9 cellular contexts compared by ENCODE assay signal in the genomic region with DNA sequence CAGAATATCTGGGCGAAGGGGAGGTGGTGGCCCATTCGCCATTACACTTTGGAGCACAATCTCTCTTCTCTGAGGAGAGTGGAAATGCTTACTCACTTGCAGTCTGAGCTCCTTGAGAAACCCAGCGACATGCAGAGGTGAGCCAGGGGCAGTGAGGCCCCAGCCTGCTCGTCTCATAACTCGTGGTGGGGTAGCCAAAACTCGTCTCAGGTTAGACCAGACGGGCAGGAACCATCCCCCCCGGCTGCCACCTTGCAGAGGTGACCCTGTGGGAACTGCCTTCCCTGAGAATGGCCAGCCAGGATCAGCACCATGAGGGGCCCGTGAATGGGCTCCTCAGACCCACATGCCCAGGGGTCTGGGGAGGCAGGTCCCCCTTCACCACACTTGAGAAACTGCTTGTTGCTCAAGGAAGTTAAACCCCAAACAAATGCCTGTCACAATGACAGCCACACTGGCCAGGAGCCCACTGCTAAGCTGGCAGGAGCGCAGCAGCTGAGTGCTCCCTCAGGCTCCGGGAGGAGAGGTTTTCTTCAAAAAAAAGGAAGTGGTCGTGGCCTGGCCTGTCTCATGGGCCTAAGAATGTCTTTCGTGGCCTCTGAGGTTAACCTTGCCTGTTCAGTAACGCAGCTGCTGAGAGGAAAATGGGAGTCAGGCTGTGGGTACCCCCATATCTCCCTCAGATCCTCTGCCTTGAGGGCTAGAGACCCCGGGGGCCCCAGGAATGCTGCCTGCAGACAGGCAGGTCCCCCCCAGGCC. TPM values are rescaled to one million over a fixed set of nuclear protein-coding genes. Genes with fewer than 3 reads are reported as not detected.
DNase-seq lines count a peak whose midpoint lies in the region; ATAC-seq, FAIRE-seq and TF ChIP-seq lines count a peak whose summit lies in the region.
"Had no signal": no experiment of that assay in that cellular context is flagged by ENCODE, and none has a peak within 500 bp of the region (broad histone marks: within the 10 kb centered on the region; RNA-seq: fewer than 3 reads in every experiment).

No MANE protein-coding gene starts in this region.

- no peaks in the 10 kb centered on the region for H3K9me3 ChIP-seq in kidney (ENCODE audit: control insufficient read depth in 1 of 2, low read length in 2 of 2)
- H3K9me3 ChIP-seq in upper lobe of right lung: no peaks in the 10 kb centered on the region

- no peak overlapping the region for H3K9ac ChIP-seq in kidney (ENCODE audit: low read length in 2 of 2)

- intact Hi-C loops in kidney (cut with DNase I) (no loop called here), upper lobe of right lung (cut with DNase I) (no loop called here)

- peaks cover under 1% of the 10 kb centered on the region for H3K27me3 Mint-ChIP-seq in activated naive CD8-positive, alpha-beta T cell treated with anti-CD3 and anti-CD28 coated beads, Interleukin-2, amount 50 U/mL, for 24 hours

- H3K4me3 Mint-ChIP-seq in activated naive CD8-positive, alpha-beta T cell treated with anti-CD3 and anti-CD28 coated beads, Interleukin-2, amount 50 U/mL, for 24 hours: no peak overlapping the region

- no peak overlapping the region for H3K27ac Mint-ChIP-seq in activated naive CD8-positive, alpha-beta T cell treated with anti-CD3 and anti-CD28 coated beads, Interleukin-2, amount 50 U/mL, for 24 hours

- DNase-seq in ELF-1 (ENCODE audit: low read depth, low spot score): peak; percentile 58
- DNase-seq in activated naive CD8-positive, alpha-beta T cell treated with anti-CD3 and anti-CD28 coated beads, Interleukin-2, amount 50 U/mL, for 24 hours: no peak
- DNase-seq in kidney: peak; percentile 58
- DNase-seq in upper lobe of right lung: peak; percentile 79
- no peak for DNase-seq in DMS 273 (lab: John Stamatoyannopoulos, UW; ENCODE audit: unreplicated experiment)
- no peak for DNase-seq in superior temporal gyrus (ENCODE audit: extremely low spot score)
- no peak for DNase-seq in NCI-H1694 treated with DMSO at 0.1 percent for 48 hours (lab: John Stamatoyannopoulos, UW)

- H3K27me3 ChIP-seq in upper lobe of right lung: no peaks in the 10 kb centered on the region

- peaks cover 13% of the 10 kb centered on the region for H3K4me1 Mint-ChIP-seq in activated naive CD8-positive, alpha-beta T cell treated with anti-CD3 and anti-CD28 coated beads, Interleukin-2, amount 50 U/mL, for 24 hours

- FAIRE-seq in kidney (lab: Jason Lieb, UNC): no peak

- H3K4me3 ChIP-seq in kidney (ENCODE audit: low read length in 2 of 2) (no peak overlapping the region), upper lobe of right lung (no peak overlapping the region)

- no peaks in the 10 kb centered on the region for H3K9me3 Mint-ChIP-seq in activated naive CD8-positive, alpha-beta T cell treated with anti-CD3 and anti-CD28 coated beads, Interleukin-2, amount 50 U/mL, for 24 hours

- H3K4me1 ChIP-seq in kidney (ENCODE audit: control insufficient read depth in 1 of 2, insufficient read depth in 1 of 2, low read depth in 1 of 2, low read length in 2 of 2) (peaks cover 0 to 4% of the 10 kb centered on the region in 2 donors), upper lobe of right lung (peaks cover 28% of the 10 kb centered on the region)

- ATAC-seq in HG03108 (IDR thresholded peaks at IDR 0.05; ENCODE audit: unreplicated experiment) (peak; percentile 39), upper lobe of right lung (peak; percentile 64)
- peak; percentile 74 for ATAC-seq in activated naive CD8-positive, alpha-beta T cell treated with anti-CD3 and anti-CD28 coated beads, Interleukin-2, amount 50 U/mL, for 24 hours
- ATAC-seq: HCT116 had no signal

- H3K36me3 ChIP-seq in kidney (ENCODE audit: control insufficient read depth in 1 of 2, insufficient read depth in 2 of 2, low read length in 2 of 2) (peaks cover 5 to 12% of the 10 kb centered on the region in 2 donors), upper lobe of right lung (peaks cover 7% of the 10 kb centered on the region)

- H3K27ac ChIP-seq in kidney (ENCODE audit: low read depth in 2 of 2, low read length in 2 of 2) (no peak overlapping the region), upper lobe of right lung (peak overlapping the region; percentile 85)

- TF ChIP-seq CTCF in kidney (IDR thresholded peaks at IDR 0.05; ENCODE audit: borderline replicate concordance, extremely low read depth, insufficient read depth) (no peak), upper lobe of right lung (IDR thresholded peaks at IDR 0.05) (no peak)

- no peaks in the 10 kb centered on the region for H3K36me3 Mint-ChIP-seq in activated naive CD8-positive, alpha-beta T cell treated with anti-CD3 and anti-CD28 coated beads, Interleukin-2, amount 50 U/mL, for 24 hours (ENCODE audit: low read depth)

RNA-seq across cellular contexts. Expression of a gene that starts 9.2 kb away (rescaled TPM):
- total RNA-seq in kidney (178 TPM), upper lobe of right lung (329 TPM)
- 318 TPM for polyA plus RNA-seq in kidney (ENCODE audit: insufficient read depth, low read depth, low replicate concordance)

Comparison
In these comparisons a context has a peak if more than half of its experiments do, and no peak if none do; other contexts are left out.
1. DNase-seq: peak in ELF-1 (single experiment), kidney (single experiment) and upper lobe of right lung (single experiment); none in activated naive CD8-positive, alpha-beta T cell treated with anti-CD3 and anti-CD28 coated beads, Interleukin-2, amount 50 U/mL, for 24 hours (single experiment), DMS 273 (single experiment), superior temporal gyrus (single experiment) and NCI-H1694 treated with DMSO at 0.1 percent for 48 hours (single experiment).
2. Peak in every context shown above with its lines, with median percentiles within 50 percentile points of each other: ATAC-seq.